9 cellular contexts compared by ENCODE assay signal in the genomic region with DNA sequence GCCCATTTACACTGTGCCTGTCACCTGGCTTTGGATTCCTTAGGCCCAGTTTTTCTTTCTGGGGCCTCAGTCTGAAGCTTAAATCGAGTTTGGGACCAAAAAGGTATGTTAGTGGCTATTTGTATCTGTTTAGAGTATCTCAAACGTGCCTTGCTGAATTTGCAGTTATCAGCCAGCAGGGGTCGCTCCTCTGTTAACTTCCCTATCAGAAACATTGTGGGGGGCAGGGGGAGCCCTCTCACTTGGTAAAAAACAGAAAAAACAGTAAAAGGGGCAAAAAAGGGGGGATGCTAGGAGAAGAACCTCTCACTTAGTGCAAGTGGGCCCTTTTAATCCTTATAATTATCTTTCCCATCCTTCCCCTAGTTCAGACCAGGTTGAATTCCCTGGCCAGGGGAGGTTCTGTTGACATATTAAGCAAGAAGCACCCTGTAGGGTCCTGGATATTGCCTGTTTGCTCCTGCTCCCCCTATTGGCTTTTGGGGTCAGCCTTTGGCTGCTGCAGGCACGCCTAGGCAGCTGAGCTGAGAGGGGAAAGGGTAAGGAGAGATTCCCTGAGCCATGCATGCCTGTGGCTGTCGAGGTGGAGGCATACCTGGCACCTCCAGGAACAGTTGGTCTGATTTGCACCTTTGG. TPM values are rescaled to one million over a fixed set of nuclear protein-coding genes. Genes with fewer than 3 reads are reported as not detected.
DNase-seq lines count a peak whose midpoint lies in the region; ATAC-seq and TF ChIP-seq lines count a peak whose summit lies in the region.
"Had no signal": no experiment of that assay in that cellular context is flagged by ENCODE, and none has a peak within 500 bp of the region (broad histone marks: within the 10 kb centered on the region; RNA-seq: fewer than 3 reads in every experiment).

No MANE protein-coding gene starts in this region.

- H3K4me3 Mint-ChIP-seq in MCF 10A (ENCODE audit: unreplicated experiment) = no peak overlapping the region
- H3K4me3 Mint-ChIP-seq in CD4-positive, alpha-beta memory T cell = no peak overlapping the region

- no TSS peak for BruUV-seq in MCF 10A (replicated peaks; lab: Mats Ljungman, UMichigan)

- CTCF ChIA-PET in MCF 10A (lab: Yijun Ruan, JAX) = interaction anchor here (0.7 kb wide), 2 partner anchors 96 to 386 kb away, joined by 4 to 5 read pairs; no protein-coding TSS in a partner anchor
- CTCF ChIA-PET in CD4-positive, alpha-beta memory T cell (lab: Charles Lee; ENCODE audit: partially characterized antibody) = interaction anchor here (0.9 to 4.7 kb wide), 3 partner anchors 9 to 29 kb away, joined by 3 to 25 read pairs (median 9); a partner anchor contains a TSS

- no peaks in the 10 kb centered on the region for H3K4me1 ChIP-seq in breast epithelium
- H3K4me1 ChIP-seq in Peyer's patch = no peaks in the 10 kb centered on the region
- no peaks in the 10 kb centered on the region for H3K4me1 ChIP-seq in esophagus muscularis mucosa
- no peaks in the 10 kb centered on the region for H3K4me1 ChIP-seq in testis
- no peaks in the 10 kb centered on the region for H3K4me1 ChIP-seq in CD4-positive, alpha-beta memory T cell (ENCODE audit: insufficient read depth, low read length)

- no peaks in the 10 kb centered on the region for H3K27me3 ChIP-seq in breast epithelium
- H3K27me3 ChIP-seq in Peyer's patch = no peaks in the 10 kb centered on the region
- no peaks in the 10 kb centered on the region for H3K27me3 ChIP-seq in esophagus muscularis mucosa
- H3K27me3 ChIP-seq in testis = no peaks in the 10 kb centered on the region
- no peaks in the 10 kb centered on the region for H3K27me3 ChIP-seq in CD4-positive, alpha-beta memory T cell (ENCODE audit: insufficient read depth, low read length)
- H3K27me3 ChIP-seq: SJCRH30 had no signal

- no peaks in the 10 kb centered on the region for H3K4me1 Mint-ChIP-seq in MCF 10A (ENCODE audit: insufficient read depth, unreplicated experiment)
- no peaks in the 10 kb centered on the region for H3K4me1 Mint-ChIP-seq in CD4-positive, alpha-beta memory T cell

- H3K36me3 ChIP-seq in breast epithelium (no peaks in the 10 kb centered on the region), Peyer's patch (no peaks in the 10 kb centered on the region), esophagus muscularis mucosa (no peaks in the 10 kb centered on the region), testis (ENCODE audit: low read depth, missing control alignments) (no peaks in the 10 kb centered on the region)
- H3K36me3 ChIP-seq in CD4-positive, alpha-beta memory T cell (ENCODE audit: insufficient read depth, low read length) = no peaks in the 10 kb centered on the region
- H3K36me3 ChIP-seq: SJCRH30 had no signal

- H3K27ac ChIP-seq in breast epithelium (no peak overlapping the region), Peyer's patch (no peak overlapping the region), esophagus muscularis mucosa (replicated peaks in 1 of 4) (no peak overlapping the region), testis (no peak overlapping the region)
- H3K27ac ChIP-seq in CD4-positive, alpha-beta memory T cell (ENCODE audit: low read depth, low read length) = no peak overlapping the region
- H3K27ac ChIP-seq: SJCRH30 had no signal

- intact Hi-C loops in MCF 10A (cut with micrococcal nuclease) (no loop called here), breast epithelium (cut with DNase I; ENCODE audit: low total_unique reads) (no loop called here), esophagus muscularis mucosa (cut with DNase I) (no loop called here), testis (cut with DNase I; ENCODE audit: low total_unique reads) (no loop called here)
- intact Hi-C loops in CD4-positive, alpha-beta memory T cell (cut with micrococcal nuclease) = no loop called here

- H3K9me3 Mint-ChIP-seq in MCF 10A (ENCODE audit: unreplicated experiment) = no peaks in the 10 kb centered on the region
- H3K9me3 Mint-ChIP-seq in CD4-positive, alpha-beta memory T cell = no peaks in the 10 kb centered on the region

- ATAC-seq in HG03025 (IDR thresholded peaks at IDR 0.05; ENCODE audit: low FRiP score, unreplicated experiment) = no peak

- no peaks in the 10 kb centered on the region for H3K9me3 ChIP-seq in breast epithelium
- no peaks in the 10 kb centered on the region for H3K9me3 ChIP-seq in Peyer's patch
- H3K9me3 ChIP-seq in esophagus muscularis mucosa = no peaks in the 10 kb centered on the region
- no peaks in the 10 kb centered on the region for H3K9me3 ChIP-seq in testis
- H3K9me3 ChIP-seq in CD4-positive, alpha-beta memory T cell (ENCODE audit: control insufficient read depth in 1 of 2, low read length in 2 of 2) = no peaks in the 10 kb centered on the region
- H3K9me3 ChIP-seq: SJCRH30 had no signal

- no peaks in the 10 kb centered on the region for H3K36me3 Mint-ChIP-seq in MCF 10A (ENCODE audit: insufficient read depth, unreplicated experiment)
- H3K36me3 Mint-ChIP-seq in CD4-positive, alpha-beta memory T cell = no peaks in the 10 kb centered on the region

- TF ChIP-seq POLR2A in breast epithelium (IDR thresholded peaks at IDR 0.05) (no peak), Peyer's patch (IDR thresholded peaks at IDR 0.05) (no peak), esophagus muscularis mucosa (IDR thresholded peaks at IDR 0.05; ENCODE audit: low read depth) (no peak), testis (IDR thresholded peaks at IDR 0.05) (no peak)

- no peaks in the 10 kb centered on the region for H3K27me3 Mint-ChIP-seq in MCF 10A (ENCODE audit: insufficient read depth, unreplicated experiment)
- H3K27me3 Mint-ChIP-seq in CD4-positive, alpha-beta memory T cell = no peaks in the 10 kb centered on the region

- no peak overlapping the region for H3K4me3 ChIP-seq in breast epithelium
- no peak overlapping the region for H3K4me3 ChIP-seq in Peyer's patch
- no peak overlapping the region for H3K4me3 ChIP-seq in esophagus muscularis mucosa
- no peak overlapping the region for H3K4me3 ChIP-seq in testis
- no peak overlapping the region for H3K4me3 ChIP-seq in CD4-positive, alpha-beta memory T cell (ENCODE audit: low read length in 2 of 2)
- H3K4me3 ChIP-seq: SJCRH30 had no signal

- H3K27ac Mint-ChIP-seq in MCF 10A (ENCODE audit: low read depth, unreplicated experiment) = no peak overlapping the region
- H3K27ac Mint-ChIP-seq in CD4-positive, alpha-beta memory T cell = peak overlapping the region in 1 of 7 donors; percentile 10

- no peak for TF ChIP-seq EP300 in esophagus muscularis mucosa (IDR thresholded peaks at IDR 0.05)

- TF ChIP-seq CTCF in MCF 10A (IDR thresholded peaks at IDR 0.05; ENCODE audit: unreplicated experiment) (peak; percentile 52), breast epithelium (IDR thresholded peaks at IDR 0.05) (no peak), Peyer's patch (IDR thresholded peaks at IDR 0.05) (peak in 5 of 6 experiments; percentile 11 to 45 (median 39)), esophagus muscularis mucosa (IDR thresholded peaks at IDR 0.05) (peak; percentile 15 to 40 (median 31)), testis (IDR thresholded peaks at IDR 0.05) (peak in 1 of 3 experiments; percentile 44)

- DNase-seq in MCF 10A (ENCODE audit: unreplicated experiment) (peak; percentile 24), breast epithelium (ENCODE audit: low spot score in 2 of 2) (no peak), Peyer's patch (no peak), esophagus muscularis mucosa (ENCODE audit: extremely low spot score) (no peak), testis (peak; percentile 24), RKO (ENCODE audit: low spot score) (no peak)
- no peak for DNase-seq in CD4-positive, alpha-beta memory T cell

- POLR2A ChIA-PET in MCF 10A (lab: Yijun Ruan, JAX) = no interaction called here
- POLR2A ChIA-PET in CD4-positive, alpha-beta memory T cell (lab: Charles Lee; ENCODE audit: partially characterized antibody) = interaction anchor here (0.7 to 1.2 kb wide), 2 partner anchors 10 to 15 kb away, joined by 3 read pairs; no protein-coding TSS in a partner anchor

- WGBS in esophagus muscularis mucosa = 64% methylated on average over 5 of the region's 5 CpGs
- WGBS in testis, 2 donors = 56 to 59% methylated on average over 5 of the region's 5 CpGs

RNA-seq across cellular contexts. Expression of a gene that starts 8.8 kb away (rescaled TPM):
- total RNA-seq in MCF 10A (2022) = 4.5 and 7.2 TPM in 2 replicates
- 10 to 100 TPM in 2 of 3 donors, 1 to 10 TPM in 1; 9.6 to 19.9 (median 13.1) TPM for total RNA-seq in breast epithelium
- total RNA-seq in Peyer's patch = 10 to 100 TPM; 25.4 to 68.5 (median 30.6) TPM
- total RNA-seq in esophagus muscularis mucosa = 10 to 100 TPM in 2 of 4 donors, 1 to 10 TPM in 2; 8.6 to 12.9 (median 10.6) TPM
- 10 to 100 TPM in 1 of 2 donors, 1 to 10 TPM in 1; 8.2 to 12.8 TPM for total RNA-seq in testis
- polyA plus RNA-seq in testis (ENCODE audit: insufficient read depth, low read depth, low replicate concordance) = 6.0 TPM
- total RNA-seq in CD4-positive, alpha-beta memory T cell = 10 to 100 TPM; 30.1 to 31.2 TPM
- polyA plus RNA-seq in CD4-positive, alpha-beta memory T cell = 10 to 100 TPM; 13.1 to 24.1 TPM
- total RNA-seq: SJCRH30 had no signal

RNA-seq across cellular contexts. Expression of a gene that starts 16.7 kb away (rescaled TPM):
- 0.77 and 1.9 TPM in 2 replicates for total RNA-seq in MCF 10A (2022)
- 10 to 100 TPM; 18.9 to 36.6 (median 24.6) TPM for total RNA-seq in breast epithelium
- total RNA-seq in Peyer's patch = 10 to 100 TPM; 17.9 to 25.6 (median 23.3) TPM
- total RNA-seq in esophagus muscularis mucosa = 10 to 100 TPM in 1 of 4 donors, 1 to 10 TPM in 3; 5.4 to 34.3 (median 8.2) TPM
- 10 to 100 TPM; 26.1 to 33.1 TPM for total RNA-seq in testis
- polyA plus RNA-seq in testis (ENCODE audit: insufficient read depth, low read depth, low replicate concordance) = 60.9 TPM
- total RNA-seq in CD4-positive, alpha-beta memory T cell = 10 to 100 TPM; 11.5 to 11.9 TPM
- polyA plus RNA-seq in CD4-positive, alpha-beta memory T cell = 10 to 100 TPM; 10.9 to 16.8 TPM

Comparison
In these comparisons a context has a peak if more than half of its experiments do, and no peak if none do; other contexts are left out.
1. DNase-seq: peak in MCF 10A (single experiment) and testis (single experiment); none in breast epithelium (0 of 2), Peyer's patch (0 of 3), esophagus muscularis mucosa (single experiment), RKO (single experiment) and CD4-positive, alpha-beta memory T cell (0 of 5).
2. CTCF ChIP-seq: peak in MCF 10A (single experiment), Peyer's patch (5 of 6) and esophagus muscularis mucosa (3 of 3); none in breast epithelium (0 of 3).